Comparison of ENCODE assay signal across 20 cellular contexts in the genomic region with DNA sequence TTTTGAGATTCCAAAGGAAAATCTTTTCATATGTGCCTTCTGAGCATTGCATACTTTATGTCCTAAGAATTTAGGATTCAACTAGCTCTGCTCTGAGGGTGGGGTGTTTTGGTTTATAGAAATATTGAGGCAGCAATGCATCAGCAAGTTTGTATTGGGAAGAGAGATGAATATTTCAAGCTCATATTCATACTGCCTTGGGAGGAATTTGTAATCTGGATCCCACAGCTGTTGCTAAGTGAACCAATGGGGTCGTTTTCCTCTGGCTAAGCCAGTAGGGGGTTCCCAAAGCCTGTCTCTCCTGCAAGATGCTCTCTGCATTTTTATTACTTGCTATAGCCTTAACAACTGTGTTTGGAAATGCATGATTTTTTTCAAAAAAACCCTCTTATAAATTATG.
DNase-seq lines count a peak whose midpoint lies in the region; ATAC-seq and TF ChIP-seq lines count a peak whose summit lies in the region.
"Had no signal": no experiment of that assay in that cellular context is flagged by ENCODE, and none has a peak within 500 bp of the region (broad histone marks: within the 10 kb centered on the region; RNA-seq: fewer than 3 reads in every experiment).

No MANE protein-coding gene starts in this region.

- POLR2A ChIA-PET in AG04450 (lab: Yijun Ruan, JAX) (no interaction called here), WTC11 (lab: Charles Lee) (interaction anchor here (0.6 kb wide), 1 partner anchor 781 kb away, joined by 3 read pairs; no protein-coding TSS in a partner anchor)

- no peaks in the 10 kb centered on the region for H4K20me1 ChIP-seq in GM23248 (ENCODE audit: insufficient read depth)

- H3K27ac Mint-ChIP-seq in WTC11, result no peak overlapping the region
- H3K27ac Mint-ChIP-seq: activated naive CD8-positive, alpha-beta T cell treated with anti-CD3 and anti-CD28 coated beads, Interleukin-2, amount 10 ng/mL, durations not matched to agents 7 days and 5 days had no signal

- ATAC-seq in WTC11, result peak; percentile 52; the same call in 1 of the 2 replicates
- no peak for ATAC-seq in HG02884 (IDR thresholded peaks at IDR 0.05; ENCODE audit: unreplicated experiment)
- ATAC-seq in omental fat pad (ENCODE audit: low FRiP score), result no peak
- ATAC-seq: HepG2 had no signal

- H3K9me3 ChIP-seq in AG04450 (ENCODE audit: control insufficient read depth, insufficient read depth, low read length) (no peaks in the 10 kb centered on the region), GM23248 (ENCODE audit: low read depth) (no peaks in the 10 kb centered on the region)
- H3K9me3 ChIP-seq: neutrophil, suprapubic skin had no signal

- no peaks in the 10 kb centered on the region for H3K9me2 ChIP-seq in GM23248 (ENCODE audit: insufficient read depth)

- no peaks in the 10 kb centered on the region for H3K79me2 ChIP-seq in GM23248 (ENCODE audit: insufficient read depth)

- H3K27me3 Mint-ChIP-seq in WTC11 (ENCODE audit: low read depth), result no peaks in the 10 kb centered on the region

- H3K4me2 ChIP-seq in GM23248 (ENCODE audit: unreplicated experiment), result no peak overlapping the region
- H3K4me2 ChIP-seq: PC-9 had no signal

- H3K4me3 ChIP-seq in AG04450 (ENCODE audit: low read depth, low read length), result no peak overlapping the region
- no peak overlapping the region for H3K4me3 ChIP-seq in GM23248
- H3K4me3 ChIP-seq in fibroblast of the aortic adventitia (ENCODE audit: low read depth, low read length), result no peak overlapping the region
- H3K4me3 ChIP-seq: PC-9, suprapubic skin had no signal

- no peak overlapping the region for H2AFZ ChIP-seq in GM23248
- H2AFZ ChIP-seq: PC-9 had no signal

- no peaks in the 10 kb centered on the region for H3K36me3 ChIP-seq in GM23248 (ENCODE audit: low read depth)
- H3K36me3 ChIP-seq: neutrophil, suprapubic skin had no signal

- H3K9ac ChIP-seq in GM23248, result no peak overlapping the region

- in situ Hi-C loops in GM23248 (cut with MboI), result loop anchor here (25.0 kb wide), 1 partner anchor 920 kb away; no protein-coding TSS in a partner anchor

- H3K4me3 Mint-ChIP-seq in WTC11, result no peak overlapping the region
- H3K4me3 Mint-ChIP-seq: activated naive CD8-positive, alpha-beta T cell treated with anti-CD3 and anti-CD28 coated beads, Interleukin-2, amount 10 ng/mL, durations not matched to agents 7 days and 5 days had no signal

- CTCF ChIA-PET in AG04450 (lab: Charles Lee), result no interaction called here
- CTCF ChIA-PET in WTC11 (lab: Charles Lee), result no interaction called here

- TF ChIP-seq CTCF in AG04450 (IDR thresholded peaks at IDR 0.05; ENCODE audit: low read depth, low read length) (0 out of 2 replicates have a peak, but pooled peaks have one; percentile 15), WTC11 (IDR thresholded peaks at IDR 0.05) (no peak), fibroblast of the aortic adventitia (IDR thresholded peaks at IDR 0.05; ENCODE audit: insufficient read depth, low read length) (no peak), omental fat pad (IDR thresholded peaks at IDR 0.05) (no peak)

- H3F3A ChIP-seq in GM23248 (ENCODE audit: insufficient read depth), result no peaks in the 10 kb centered on the region

- H3K4me1 Mint-ChIP-seq in WTC11, result peaks cover 14% of the 10 kb centered on the region
- H3K4me1 Mint-ChIP-seq: activated naive CD8-positive, alpha-beta T cell treated with anti-CD3 and anti-CD28 coated beads, Interleukin-2, amount 10 ng/mL, durations not matched to agents 7 days and 5 days had no signal

- H3K27me3 ChIP-seq in AG04450 (ENCODE audit: control insufficient read depth, insufficient read depth, low read length) (peaks cover 6% of the 10 kb centered on the region), GM23248 (replicated peaks; ENCODE audit: insufficient read depth) (no peaks in the 10 kb centered on the region)
- H3K27me3 ChIP-seq: suprapubic skin had no signal

- peaks cover 8% of the 10 kb centered on the region for H3K9me3 Mint-ChIP-seq in WTC11
- H3K9me3 Mint-ChIP-seq: activated naive CD8-positive, alpha-beta T cell treated with anti-CD3 and anti-CD28 coated beads, Interleukin-2, amount 10 ng/mL, durations not matched to agents 7 days and 5 days had no signal

- no peaks in the 10 kb centered on the region for H3K4me1 ChIP-seq in GM23248 (ENCODE audit: insufficient read depth)
- H3K4me1 ChIP-seq: suprapubic skin had no signal

- 4 to 6% methylated on average over 1 of the region's 1 CpG for WGBS in GM23248 (ENCODE audit: low coverage in 1 of 2, low lambda C conversion rate in 2 of 2, missing lambda C conversion rate in 2 of 2), 2 experiments

- H3K27ac ChIP-seq in AG04450 (ENCODE audit: low read depth, low read length), result no peak overlapping the region
- no peak overlapping the region for H3K27ac ChIP-seq in GM23248
- H3K27ac ChIP-seq: neutrophil, PC-9 had no signal

- DNase-seq in AG04450 (ENCODE audit: low read depth, low spot score), result no peak
- DNase-seq in GM23248, result peak; percentile 26
- DNase-seq in WTC11 (ENCODE audit: low spot score), result no peak
- DNase-seq in fibroblast of the aortic adventitia (ENCODE audit: low read depth), result peak; percentile 40
- DNase-seq in stimulated activated CD4-positive, alpha-beta T cell treated with anti-CD3 and anti-CD28 coated beads, Interleukin-1b, Interleukin-23, amount 100 ng/mL, for 48 hours, result no peak
- no peak for DNase-seq in NCI-H2196 treated with DMSO at 0.1 percent for 48 hours (lab: John Stamatoyannopoulos, UW; ENCODE audit: unreplicated experiment)
- DNase-seq in omental fat pad (ENCODE audit: low spot score), result no peak
- DNase-seq: activated CD4-positive, alpha-beta T cell treated with anti-CD3 and anti-CD28 coated beads, Interleukin-2, amount 50 U/mL, for 4 hours; activated naive CD8-positive, alpha-beta T cell treated with anti-CD3 and anti-CD28 coated beads, Interleukin-2, amount 10 ng/mL, durations not matched to agents 7 days and 5 days; activated T-cell treated with anti-CD3 and anti-CD28 coated beads, Interleukin-2, amount 50 U/mL, for 48 hours; cerebellar nuclear complex; NCI-H2029; NCI-H526 treated with DMSO at 0.1 percent for 48 hours; PC-9; stimulated activated CD4-positive, alpha-beta T cell treated with anti-CD3 and anti-CD28 coated beads, Interleukin-4, amount 100 ng/mL, for 24 hours; stimulated activated CD8-positive, alpha-beta memory T cell treated with anti-CD3 and anti-CD28 coated beads, Interleukin-4, amount 100 ng/mL, for 48 hours had no signal

- H3K36me3 Mint-ChIP-seq in WTC11, result no peaks in the 10 kb centered on the region
- H3K36me3 Mint-ChIP-seq: activated naive CD8-positive, alpha-beta T cell treated with anti-CD3 and anti-CD28 coated beads, Interleukin-2, amount 10 ng/mL, durations not matched to agents 7 days and 5 days had no signal

TF ChIP-seq in WTC11, 78 proteins besides CTCF, POLR2A, EP300 and RAD21:
- no peak for TF ChIP-seq FOXK1 (CRISPR knock-in tag; IDR thresholded peaks at IDR 0.05)
- TF ChIP-seq, protein P1, sequence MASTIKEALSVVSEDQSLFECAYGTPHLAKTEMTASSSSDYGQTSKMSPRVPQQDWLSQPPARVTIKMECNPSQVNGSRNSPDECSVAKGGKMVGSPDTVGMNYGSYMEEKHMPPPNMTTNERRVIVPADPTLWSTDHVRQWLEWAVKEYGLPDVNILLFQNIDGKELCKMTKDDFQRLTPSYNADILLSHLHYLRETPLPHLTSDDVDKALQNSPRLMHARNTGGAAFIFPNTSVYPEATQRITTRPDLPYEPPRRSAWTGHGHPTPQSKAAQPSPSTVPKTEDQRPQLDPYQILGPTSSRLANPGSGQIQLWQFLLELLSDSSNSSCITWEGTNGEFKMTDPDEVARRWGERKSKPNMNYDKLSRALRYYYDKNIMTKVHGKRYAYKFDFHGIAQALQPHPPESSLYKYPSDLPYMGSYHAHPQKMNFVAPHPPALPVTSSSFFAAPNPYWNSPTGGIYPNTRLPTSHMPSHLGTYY (CRISPR knock-in tag; IDR thresholded peaks at IDR 0.05), result no peak
- TF ChIP-seq, protein P2, sequence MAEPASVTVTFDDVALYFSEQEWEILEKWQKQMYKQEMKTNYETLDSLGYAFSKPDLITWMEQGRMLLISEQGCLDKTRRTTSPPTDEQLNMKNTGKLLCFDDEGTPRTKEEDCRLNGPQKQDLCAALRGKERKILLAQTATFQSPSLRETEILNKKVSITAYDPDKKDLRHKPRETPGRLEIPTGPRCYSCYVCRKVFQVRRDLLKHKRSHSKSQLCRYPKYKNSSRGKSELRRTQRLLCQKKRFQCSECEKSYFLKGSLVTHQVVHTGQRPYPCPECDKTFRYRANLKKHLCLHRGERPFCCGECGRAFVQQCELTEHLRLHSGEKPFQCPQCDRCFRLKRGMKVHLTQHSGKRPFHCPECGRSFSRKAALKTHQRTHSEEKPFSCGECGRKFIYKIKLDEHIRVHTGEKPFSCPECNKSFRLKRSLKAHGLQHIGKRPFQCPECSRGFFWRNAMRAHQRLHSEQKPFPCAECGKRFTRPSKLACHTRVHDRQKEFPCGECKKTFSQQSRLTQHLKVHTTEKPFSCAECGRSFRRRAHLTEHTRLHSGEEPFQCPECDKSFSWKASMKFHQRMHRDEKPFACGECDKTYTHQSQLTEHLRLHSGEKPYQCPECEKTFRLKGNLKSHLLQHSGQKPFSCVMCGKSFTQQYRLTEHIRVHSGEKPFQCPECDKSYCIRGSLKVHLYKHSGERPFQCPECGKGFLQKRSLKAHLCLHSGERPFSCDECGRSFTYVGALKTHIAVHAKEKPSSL (CRISPR knock-in tag; conservative IDR thresholded peaks at IDR 0.05), result no peak

Comparison
In these comparisons a context has a peak if more than half of its experiments do, and no peak if none do; other contexts are left out.
1. DNase-seq: peak in GM23248 (single experiment) and fibroblast of the aortic adventitia (single experiment); none in AG04450 (single experiment), WTC11 (single experiment), stimulated activated CD4-positive, alpha-beta T cell treated with anti-CD3 and anti-CD28 coated beads, Interleukin-1b, Interleukin-23, amount 100 ng/mL, for 48 hours (single experiment), NCI-H2196 treated with DMSO at 0.1 percent for 48 hours (single experiment) and omental fat pad (single experiment).